In genomic region chr22:24161485-24161884, GRCh38 we compare ENCODE assay signal across 21 cellular contexts. TPM values are rescaled to one million over a fixed set of nuclear protein-coding genes. Genes with fewer than 3 reads are reported as not detected.
DNase-seq lines count a peak whose midpoint lies in the region; ATAC-seq and TF ChIP-seq lines count a peak whose summit lies in the region.
"Had no signal": no experiment of that assay in that cellular context is flagged by ENCODE, and none has a peak within 500 bp of the region (broad histone marks: within the 10 kb centered on the region; RNA-seq: fewer than 3 reads in every experiment).

No MANE protein-coding gene starts in this region.

- H3K27ac Mint-ChIP-seq in activated CD4-positive, alpha-beta memory T cell treated with anti-CD3 and anti-CD28 coated beads for 36 hours, result peak overlapping the region; percentile 28
- no peak overlapping the region for H3K27ac Mint-ChIP-seq in activated CD4-positive, alpha-beta memory T cell treated with anti-CD3 and anti-CD28 coated beads, Interleukin-2, amount 10 ng/mL, durations not matched to agents 7 days and 5 days
- H3K27ac Mint-ChIP-seq: type B pancreatic cell had no signal

- intact Hi-C loops in activated CD4-positive, alpha-beta memory T cell treated with anti-CD3 and anti-CD28 coated beads for 36 hours (cut with micrococcal nuclease), result no loop called here
- intact Hi-C loops in gastrocnemius medialis (cut with DNase I; ENCODE audit: low total_unique reads), result no loop called here

- H3K27me3 ChIP-seq in gastrocnemius medialis, result no peaks in the 10 kb centered on the region
- H3K27me3 ChIP-seq: cardiac muscle cell had no signal

- no peak for DNase-seq in activated CD4-positive, alpha-beta memory T cell treated with anti-CD3 and anti-CD28 coated beads for 36 hours
- no peak for DNase-seq in activated CD4-positive, alpha-beta memory T cell treated with anti-CD3 and anti-CD28 coated beads, Interleukin-2, amount 10 ng/mL, durations not matched to agents 7 days and 5 days
- peak; percentile 55 for DNase-seq in G401 (ENCODE audit: low spot score)
- no peak for DNase-seq in coronary artery (ENCODE audit: low spot score)
- no peak for DNase-seq in gastrocnemius medialis
- DNase-seq in GM13977 (ENCODE audit: low spot score), result no peak
- no peak for DNase-seq in 8988T
- DNase-seq: activated CD4-positive, CD25-positive, alpha-beta regulatory T cell; GF-D8; head of caudate nucleus; immature natural killer cell; lower lobe of right lung; NCI-H1436 treated with DMSO at 0.1 percent for 48 hours; NCI-H748 treated with DMSO at 0.1 percent for 48 hours; stimulated activated naive CD4-positive, alpha-beta T cell treated with Interleukin-2 at 50 U/mL for 16 hours had no signal

- H3K9me3 Mint-ChIP-seq in activated CD4-positive, alpha-beta memory T cell treated with anti-CD3 and anti-CD28 coated beads for 36 hours, result no peaks in the 10 kb centered on the region
- no peaks in the 10 kb centered on the region for H3K9me3 Mint-ChIP-seq in activated CD4-positive, alpha-beta memory T cell treated with anti-CD3 and anti-CD28 coated beads, Interleukin-2, amount 10 ng/mL, durations not matched to agents 7 days and 5 days
- H3K9me3 Mint-ChIP-seq: activated T-helper 2 cell treated with anti-CD3 and anti-CD28 coated beads, Interferon-gamma antibody, Interleukin-2, Interleukin-4, amounts not matched to agents 10 μg/mL and 5 μg/mL and 100 μg/mL, durations not matched to agents 14 hours and 24 hours and 36 hours; type B pancreatic cell had no signal

- H3K4me3 ChIP-seq in coronary artery (no peak overlapping the region), gastrocnemius medialis (no peak overlapping the region)
- H3K4me3 ChIP-seq: cardiac muscle cell, HAP-1, lower lobe of right lung had no signal

- H3K36me3 Mint-ChIP-seq in activated CD4-positive, alpha-beta memory T cell treated with anti-CD3 and anti-CD28 coated beads for 36 hours, result peaks cover 1% of the 10 kb centered on the region
- H3K36me3 Mint-ChIP-seq in activated CD4-positive, alpha-beta memory T cell treated with anti-CD3 and anti-CD28 coated beads, Interleukin-2, amount 10 ng/mL, durations not matched to agents 7 days and 5 days (ENCODE audit: low read depth), result peaks cover 12% of the 10 kb centered on the region
- H3K36me3 Mint-ChIP-seq: type B pancreatic cell had no signal

- CTCF ChIA-PET in activated CD4-positive, alpha-beta memory T cell treated with anti-CD3 and anti-CD28 coated beads for 36 hours (lab: Charles Lee), result no interaction called here
- CTCF ChIA-PET in activated CD4-positive, alpha-beta memory T cell treated with anti-CD3 and anti-CD28 coated beads, Interleukin-2, amount 10 ng/mL, durations not matched to agents 7 days and 5 days (lab: Charles Lee), result no interaction called here

- ATAC-seq in gastrocnemius medialis, result no peak
- no peak for ATAC-seq in GM18511 (IDR thresholded peaks at IDR 0.05; ENCODE audit: unreplicated experiment)
- ATAC-seq: lower lobe of right lung, sciatic nerve had no signal

- H3K36me3 ChIP-seq in gastrocnemius medialis, result peaks cover 0 to 21% of the 10 kb centered on the region in 2 donors

- no peak overlapping the region for H3K4me3 Mint-ChIP-seq in activated CD4-positive, alpha-beta memory T cell treated with anti-CD3 and anti-CD28 coated beads for 36 hours
- no peak overlapping the region for H3K4me3 Mint-ChIP-seq in activated CD4-positive, alpha-beta memory T cell treated with anti-CD3 and anti-CD28 coated beads, Interleukin-2, amount 10 ng/mL, durations not matched to agents 7 days and 5 days
- H3K4me3 Mint-ChIP-seq: immature natural killer cell, type B pancreatic cell had no signal

- POLR2A ChIA-PET in activated CD4-positive, alpha-beta memory T cell treated with anti-CD3 and anti-CD28 coated beads for 36 hours (lab: Charles Lee), result no interaction called here
- POLR2A ChIA-PET in activated CD4-positive, alpha-beta memory T cell treated with anti-CD3 and anti-CD28 coated beads, Interleukin-2, amount 10 ng/mL, durations not matched to agents 7 days and 5 days (lab: Charles Lee), result no interaction called here

- no peaks in the 10 kb centered on the region for H3K27me3 Mint-ChIP-seq in activated CD4-positive, alpha-beta memory T cell treated with anti-CD3 and anti-CD28 coated beads for 36 hours
- no peaks in the 10 kb centered on the region for H3K27me3 Mint-ChIP-seq in activated CD4-positive, alpha-beta memory T cell treated with anti-CD3 and anti-CD28 coated beads, Interleukin-2, amount 10 ng/mL, durations not matched to agents 7 days and 5 days
- H3K27me3 Mint-ChIP-seq: type B pancreatic cell had no signal

- H3K4me1 ChIP-seq in gastrocnemius medialis, result peaks cover 18 to 27% of the 10 kb centered on the region in 2 donors

- H3K4me1 Mint-ChIP-seq in activated CD4-positive, alpha-beta memory T cell treated with anti-CD3 and anti-CD28 coated beads for 36 hours (ENCODE audit: low read depth), result peaks cover 28% of the 10 kb centered on the region
- peaks cover 31% of the 10 kb centered on the region for H3K4me1 Mint-ChIP-seq in activated CD4-positive, alpha-beta memory T cell treated with anti-CD3 and anti-CD28 coated beads, Interleukin-2, amount 10 ng/mL, durations not matched to agents 7 days and 5 days

- H3K9me3 ChIP-seq in gastrocnemius medialis, result no peaks in the 10 kb centered on the region
- H3K9me3 ChIP-seq: HAP-1, lower lobe of right lung had no signal

- no peak for TF ChIP-seq POLR2A in gastrocnemius medialis (IDR thresholded peaks at IDR 0.05)

- TF ChIP-seq CTCF in coronary artery (IDR thresholded peaks at IDR 0.05) (no peak), gastrocnemius medialis (IDR thresholded peaks at IDR 0.05 in 4 of 5, conservative IDR thresholded peaks at IDR 0.05 in 1 of 5) (no peak), GM13977 (IDR thresholded peaks at IDR 0.05; ENCODE audit: extremely low read depth, insufficient read depth, missing control alignments) (no peak)

- H3K27ac ChIP-seq in coronary artery (peak overlapping the region; percentile 44 to 93), gastrocnemius medialis (peak overlapping the region in 3 of 4 donors; percentile 2 to 64 (median 59))
- H3K27ac ChIP-seq: cardiac muscle cell had no signal

- in situ Hi-C loops in G401 (cut with HindIII; ENCODE audit: low sequenced_read_pairs), result no loop called here
- in situ Hi-C loops in gastrocnemius medialis (cut with MboI; ENCODE audit: low sequenced_read_pairs in 4 of 4), result no loop called here
- in situ Hi-C loops in GM13977 (cut with MboI; ENCODE audit: low pct_unique_long_range_greater_than_20kb, low sequenced_read_pairs, unreplicated experiment), result no loop called here

RNA-seq across cellular contexts. Expression of gene SUSD2, which starts 19.8 kb away (rescaled TPM):
- under 1 TPM; 0.19 to 0.22 TPM for total RNA-seq in activated CD4-positive, alpha-beta memory T cell treated with anti-CD3 and anti-CD28 coated beads for 36 hours
- total RNA-seq in activated CD4-positive, alpha-beta memory T cell treated with anti-CD3 and anti-CD28 coated beads, Interleukin-2, amount 10 ng/mL, durations not matched to agents 7 days and 5 days, result under 1 TPM; 0.23 to 0.63 TPM
- total RNA-seq in G401 (2014; rRNA removed; shearing (Covaris generic)), result not detected in 2 replicates
- total RNA-seq in gastrocnemius medialis, result 1 to 10 TPM in 3 of 4 donors, under 1 TPM in 1; 0.76 to 4.1 (median 1.6) TPM
